1 cellular context compared by ENCODE assay signal in genomic region chr10:7029672-7030071, GRCh38.
TF ChIP-seq lines count a peak whose summit lies in the region.

No MANE protein-coding gene starts in this region.

TF ChIP-seq in K562, 482 proteins besides CTCF, POLR2A, EP300 and RAD21 (continued from another document):
- TF ChIP-seq VEZF1 (CRISPR knock-in tag; IDR thresholded peaks at IDR 0.05): no peak
- TF ChIP-seq TAF1 (IDR thresholded peaks at IDR 0.05; ENCODE audit: control insufficient read depth, extremely low read depth, insufficient read depth, low read length, severe bottlenecking): no peak
- TF ChIP-seq ZNF561 (CRISPR knock-in tag; conservative IDR thresholded peaks at IDR 0.05): no peak
- TF ChIP-seq ZNF431 (CRISPR knock-in tag; IDR thresholded peaks at IDR 0.05): peak; percentile 92
- TF ChIP-seq RB1 (IDR thresholded peaks at IDR 0.05; ENCODE audit: low read depth): no peak
- no peak for TF ChIP-seq MAFG (tag; conservative IDR thresholded peaks at IDR 0.05)
- TF ChIP-seq STAT5A (IDR thresholded peaks at IDR 0.05; ENCODE audit: borderline replicate concordance, low read length): no peak
- TF ChIP-seq ZNF696 (CRISPR knock-in tag; conservative IDR thresholded peaks at IDR 0.05): no peak
- TF ChIP-seq PATZ1 (CRISPR knock-in tag; IDR thresholded peaks at IDR 0.05; ENCODE audit: borderline replicate concordance): no peak
- no peak for TF ChIP-seq MTF1 (CRISPR knock-in tag; IDR thresholded peaks at IDR 0.05; ENCODE audit: borderline replicate concordance)
- TF ChIP-seq TOE1 (IDR thresholded peaks at IDR 0.05; ENCODE audit: borderline replicate concordance): no peak
- TF ChIP-seq TOE1 (CRISPR knock-in tag; IDR thresholded peaks at IDR 0.05; ENCODE audit: borderline replicate concordance, low read depth): no peak
- TF ChIP-seq, protein P1, sequence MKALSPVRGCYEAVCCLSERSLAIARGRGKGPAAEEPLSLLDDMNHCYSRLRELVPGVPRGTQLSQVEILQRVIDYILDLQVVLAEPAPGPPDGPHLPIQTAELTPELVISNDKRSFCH (CRISPR knock-in tag; IDR thresholded peaks at IDR 0.05): no peak
- TF ChIP-seq, protein P1 (tag; IDR thresholded peaks at IDR 0.05): no peak
- no peak for TF ChIP-seq E2F3 (CRISPR knock-in tag; IDR thresholded peaks at IDR 0.05)
- no peak for TF ChIP-seq ZBTB5 (IDR thresholded peaks at IDR 0.05)
- no peak for TF ChIP-seq FOSL1 (tag; conservative IDR thresholded peaks at IDR 0.05)
- no peak for TF ChIP-seq ZNF780A (CRISPR knock-in tag; IDR thresholded peaks at IDR 0.05)
